Comparison of ENCODE assay signal across 25 cellular contexts in the genomic region with DNA sequence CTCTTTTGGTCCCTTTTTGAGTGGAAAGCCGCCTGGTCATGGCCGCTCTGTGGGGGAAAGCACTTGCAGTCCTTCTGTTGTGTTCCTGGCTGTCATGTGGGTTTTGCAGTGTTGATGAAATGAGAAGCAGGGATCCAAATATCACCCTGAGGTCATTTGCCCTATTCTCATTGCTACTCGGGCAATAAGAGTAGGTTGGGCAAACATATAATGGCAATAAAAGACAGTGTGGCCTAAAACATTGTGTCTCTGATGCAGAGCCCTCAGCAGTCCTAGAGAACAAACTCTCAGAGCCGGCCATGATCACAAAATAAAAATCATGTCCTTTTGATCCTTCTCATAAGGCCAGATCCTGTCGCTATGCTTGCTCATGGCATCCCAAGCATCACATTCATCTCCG.
DNase-seq lines count a peak whose midpoint lies in the region; ATAC-seq and TF ChIP-seq lines count a peak whose summit lies in the region.
"Had no signal": no experiment of that assay in that cellular context is flagged by ENCODE, and none has a peak within 500 bp of the region (broad histone marks: within the 10 kb centered on the region; RNA-seq: fewer than 3 reads in every experiment).

No MANE protein-coding gene starts in this region.

- no peaks in the 10 kb centered on the region for H3K79me2 ChIP-seq in neural progenitor cell (ENCODE audit: low read depth)

- no peak overlapping the region for H3K4me2 ChIP-seq in neural progenitor cell
- H3K4me2 ChIP-seq: A549 had no signal

- H4K20me1 ChIP-seq in neural progenitor cell (ENCODE audit: low read depth) = no peaks in the 10 kb centered on the region
- H4K20me1 ChIP-seq: BLaER1 treated with 17β-estradiol and CSF1 and Interleukin-3, amounts not matched to agents 10 nM and 100 nM had no signal

- intact Hi-C loops in CD14-positive monocyte (cut with micrococcal nuclease) = no loop called here
- intact Hi-C loops in dendritic cell treated with granulocyte-macrophage colony-stimulating factor and Interleukin-4, amounts not matched to agents 40 ng/mL and 50 ng/mL, for 4 days (cut with micrococcal nuclease) = no loop called here
- intact Hi-C loops in mucosa of descending colon (cut with DNase I, micrococcal nuclease) = no loop called here

- TF ChIP-seq CTCF in CD14-positive monocyte (IDR thresholded peaks at IDR 0.05) (no peak), mucosa of descending colon (IDR thresholded peaks at IDR 0.05) (no peak), neural progenitor cell (IDR thresholded peaks at IDR 0.05) (no peak), glutamatergic neuron (IDR thresholded peaks at IDR 0.05; ENCODE audit: partially characterized antibody, unreplicated experiment) (no peak)

- H3K27me3 ChIP-seq in neural progenitor cell = no peaks in the 10 kb centered on the region
- H3K27me3 ChIP-seq: BLaER1 treated with 17β-estradiol and CSF1 and Interleukin-3, amounts not matched to agents 10 nM and 100 nM had no signal

- no peak overlapping the region for H3K9ac ChIP-seq in neural progenitor cell
- H3K9ac ChIP-seq: BLaER1 treated with 17β-estradiol and CSF1 and Interleukin-3, amounts not matched to agents 10 nM and 100 nM had no signal

- H3K4me1 Mint-ChIP-seq in CD14-positive monocyte = peaks cover 54% of the 10 kb centered on the region
- peaks cover 44% of the 10 kb centered on the region for H3K4me1 Mint-ChIP-seq in dendritic cell treated with granulocyte-macrophage colony-stimulating factor and Interleukin-4, amounts not matched to agents 40 ng/mL and 50 ng/mL, for 4 days (ENCODE audit: low read depth)
- no peaks in the 10 kb centered on the region for H3K4me1 Mint-ChIP-seq in neural progenitor cell
- H3K4me1 Mint-ChIP-seq in glutamatergic neuron (ENCODE audit: low read depth, unreplicated experiment) = no peaks in the 10 kb centered on the region
- H3K4me1 Mint-ChIP-seq: B cell; CD4-positive, alpha-beta memory T cell; CD4-positive, CD25-positive, alpha-beta regulatory T cell; CD8-positive, alpha-beta memory T cell had no signal

- ATAC-seq in mucosa of descending colon (peak; percentile 67), HG03196 (IDR thresholded peaks at IDR 0.05; ENCODE audit: unreplicated experiment) (no peak)
- ATAC-seq in stimulated activated naive CD8-positive, alpha-beta T cell treated with anti-CD3 and anti-CD28 coated beads, Interleukin-15, Interleukin-2, amounts not matched to agents 100 U/mL and 50 U/mL, for 24 hours = no peak
- ATAC-seq: A549, GM12878 had no signal

- no peaks in the 10 kb centered on the region for H3F3A ChIP-seq in neural progenitor cell (ENCODE audit: low read depth)

- peaks cover 0 to 5% of the 10 kb centered on the region in 2 donors for H3K36me3 Mint-ChIP-seq in CD14-positive monocyte
- no peaks in the 10 kb centered on the region for H3K36me3 Mint-ChIP-seq in dendritic cell treated with granulocyte-macrophage colony-stimulating factor and Interleukin-4, amounts not matched to agents 40 ng/mL and 50 ng/mL, for 4 days (ENCODE audit: low read depth)
- no peaks in the 10 kb centered on the region for H3K36me3 Mint-ChIP-seq in neural progenitor cell
- H3K36me3 Mint-ChIP-seq in glutamatergic neuron (ENCODE audit: unreplicated experiment) = no peaks in the 10 kb centered on the region
- H3K36me3 Mint-ChIP-seq: CD4-positive, alpha-beta memory T cell; CD4-positive, CD25-positive, alpha-beta regulatory T cell; CD8-positive, alpha-beta memory T cell had no signal

- H3K27ac Mint-ChIP-seq in CD14-positive monocyte (peak overlapping the region in 4 of 7 donors; percentile 79 to 97 (median 86)), neural progenitor cell (peak overlapping the region; percentile 25), glutamatergic neuron (ENCODE audit: unreplicated experiment) (no peak overlapping the region)
- peak overlapping the region; percentile 86 for H3K27ac Mint-ChIP-seq in dendritic cell treated with granulocyte-macrophage colony-stimulating factor and Interleukin-4, amounts not matched to agents 40 ng/mL and 50 ng/mL, for 4 days
- H3K27ac Mint-ChIP-seq: B cell; CD4-positive, alpha-beta memory T cell; CD4-positive, CD25-positive, alpha-beta regulatory T cell; CD8-positive, alpha-beta memory T cell had no signal

- no peaks in the 10 kb centered on the region for H3K4me1 ChIP-seq in mucosa of descending colon (ENCODE audit: low read depth)
- H3K4me1 ChIP-seq in neural progenitor cell = no peaks in the 10 kb centered on the region

- H3K27me3 Mint-ChIP-seq in CD14-positive monocyte (ENCODE audit: low read depth in 3 of 3) (peaks cover 0 to 1% (median 0%) of the 10 kb centered on the region in 3 donors), neural progenitor cell (ENCODE audit: insufficient read depth, low read depth) (peaks cover 2% of the 10 kb centered on the region), glutamatergic neuron (ENCODE audit: unreplicated experiment) (no peaks in the 10 kb centered on the region)
- H3K27me3 Mint-ChIP-seq in dendritic cell treated with granulocyte-macrophage colony-stimulating factor and Interleukin-4, amounts not matched to agents 40 ng/mL and 50 ng/mL, for 4 days = no peaks in the 10 kb centered on the region
- H3K27me3 Mint-ChIP-seq: B cell; CD4-positive, alpha-beta memory T cell; CD4-positive, CD25-positive, alpha-beta regulatory T cell; CD8-positive, alpha-beta memory T cell had no signal

- H3K4me3 ChIP-seq in mucosa of descending colon (no peak overlapping the region), neural progenitor cell (no peak overlapping the region)
- H3K4me3 ChIP-seq: A549; BLaER1 treated with 17β-estradiol and CSF1 and Interleukin-3, amounts not matched to agents 10 nM and 100 nM; GM12878 had no signal

- DNase-seq in CD14-positive monocyte (ENCODE audit: low spot score) = no peak
- DNase-seq in mucosa of descending colon = no peak
- no peak for DNase-seq in neural progenitor cell (ENCODE audit: low spot score)
- no peak for DNase-seq in stimulated activated naive CD8-positive, alpha-beta T cell treated with anti-CD3 and anti-CD28 coated beads, Interleukin-15, Interleukin-2, amounts not matched to agents 100 U/mL and 50 U/mL, for 24 hours
- DNase-seq in glutamatergic neuron = no peak
- DNase-seq: AML-193; CD4-positive, alpha-beta memory T cell; CD4-positive, CD25-positive, alpha-beta regulatory T cell; CD8-positive, alpha-beta memory T cell; COR-L47; DMS 273 treated with DMSO at 0.1 percent for 48 hours; DMS153; DMS53; DMS79; DND-41; EL; GDM1 had no signal

- H2AFZ ChIP-seq in neural progenitor cell (replicated peaks) = no peak overlapping the region

- H3K9me3 Mint-ChIP-seq in CD14-positive monocyte (peaks cover 0 to 19% (median 6%) of the 10 kb centered on the region in 7 donors), neural progenitor cell (peaks cover 5% of the 10 kb centered on the region), glutamatergic neuron (ENCODE audit: unreplicated experiment) (no peaks in the 10 kb centered on the region)
- H3K9me3 Mint-ChIP-seq in dendritic cell treated with granulocyte-macrophage colony-stimulating factor and Interleukin-4, amounts not matched to agents 40 ng/mL and 50 ng/mL, for 4 days = no peaks in the 10 kb centered on the region

- no peak overlapping the region for H3K27ac ChIP-seq in neural progenitor cell
- H3K27ac ChIP-seq: 22Rv1, A549, C4-2B had no signal

- H3K4me3 Mint-ChIP-seq in CD14-positive monocyte (no peak overlapping the region), neural progenitor cell (no peak overlapping the region), glutamatergic neuron (ENCODE audit: unreplicated experiment) (no peak overlapping the region)
- H3K4me3 Mint-ChIP-seq in dendritic cell treated with granulocyte-macrophage colony-stimulating factor and Interleukin-4, amounts not matched to agents 40 ng/mL and 50 ng/mL, for 4 days = no peak overlapping the region
- H3K4me3 Mint-ChIP-seq: B cell; CD4-positive, alpha-beta memory T cell; CD4-positive, CD25-positive, alpha-beta regulatory T cell; CD8-positive, alpha-beta memory T cell had no signal

- H3K36me3 ChIP-seq in mucosa of descending colon (ENCODE audit: low read depth) = no peaks in the 10 kb centered on the region
- no peaks in the 10 kb centered on the region for H3K36me3 ChIP-seq in neural progenitor cell

- H3K9me3 ChIP-seq in mucosa of descending colon (peaks cover 10% of the 10 kb centered on the region), neural progenitor cell (ENCODE audit: low read depth) (no peaks in the 10 kb centered on the region)
- H3K9me3 ChIP-seq: A549 had no signal
